1 cellular context compared by ENCODE assay signal in the genomic region with DNA sequence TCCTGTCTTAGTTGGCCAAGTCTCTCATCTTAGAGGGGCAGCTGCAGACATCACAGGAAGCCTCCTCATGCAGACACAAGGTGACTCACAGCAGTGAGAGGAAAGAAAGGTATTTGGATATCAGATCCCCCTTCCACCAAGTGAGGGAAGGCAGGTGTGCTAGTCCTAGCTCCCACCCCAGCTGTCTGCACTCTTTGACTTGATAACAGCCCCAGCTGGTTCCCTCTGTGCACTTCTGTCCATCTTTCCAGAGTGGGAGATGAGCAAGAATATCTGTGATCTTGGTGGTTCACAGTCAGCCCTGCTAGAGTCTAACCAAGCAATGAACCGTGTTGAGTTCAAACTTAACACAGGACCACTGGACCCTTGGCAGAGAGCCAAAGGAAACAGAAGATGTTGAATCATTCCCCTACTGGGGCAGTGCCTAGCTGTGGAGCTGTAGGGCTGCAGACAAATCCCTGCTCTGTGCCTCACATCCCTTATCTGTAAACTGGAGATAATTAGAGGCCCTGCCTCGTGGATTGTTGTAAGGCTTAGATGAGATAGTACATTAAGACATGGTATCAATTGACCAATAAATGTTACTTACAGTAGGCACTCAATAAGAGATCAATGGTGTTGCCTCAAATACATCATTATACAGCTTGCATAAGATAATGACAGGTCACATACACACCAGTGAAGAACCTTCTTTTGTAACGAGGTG.
TF ChIP-seq lines count a peak whose summit lies in the region.

No MANE protein-coding gene starts in this region.

TF ChIP-seq in A549, 52 proteins besides CTCF, POLR2A, EP300 and RAD21 (continued from another document):
- TF ChIP-seq, protein P1, sequence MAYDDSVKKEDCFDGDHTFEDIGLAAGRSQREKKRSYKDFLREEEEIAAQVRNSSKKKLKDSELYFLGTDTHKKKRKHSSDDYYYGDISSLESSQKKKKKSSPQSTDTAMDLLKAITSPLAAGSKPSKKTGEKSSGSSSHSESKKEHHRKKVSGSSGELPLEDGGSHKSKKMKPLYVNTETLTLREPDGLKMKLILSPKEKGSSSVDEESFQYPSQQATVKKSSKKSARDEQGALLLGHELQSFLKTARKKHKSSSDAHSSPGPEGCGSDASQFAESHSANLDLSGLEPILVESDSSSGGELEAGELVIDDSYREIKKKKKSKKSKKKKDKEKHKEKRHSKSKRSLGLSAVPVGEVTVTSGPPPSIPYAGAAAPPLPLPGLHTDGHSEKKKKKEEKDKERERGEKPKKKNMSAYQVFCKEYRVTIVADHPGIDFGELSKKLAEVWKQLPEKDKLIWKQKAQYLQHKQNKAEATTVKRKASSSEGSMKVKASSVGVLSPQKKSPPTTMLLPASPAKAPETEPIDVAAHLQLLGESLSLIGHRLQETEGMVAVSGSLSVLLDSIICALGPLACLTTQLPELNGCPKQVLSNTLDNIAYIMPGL (CRISPR knock-in tag; IDR thresholded peaks at IDR 0.05; ENCODE audit: borderline replicate concordance) = no peak
- TF ChIP-seq, protein P2, sequence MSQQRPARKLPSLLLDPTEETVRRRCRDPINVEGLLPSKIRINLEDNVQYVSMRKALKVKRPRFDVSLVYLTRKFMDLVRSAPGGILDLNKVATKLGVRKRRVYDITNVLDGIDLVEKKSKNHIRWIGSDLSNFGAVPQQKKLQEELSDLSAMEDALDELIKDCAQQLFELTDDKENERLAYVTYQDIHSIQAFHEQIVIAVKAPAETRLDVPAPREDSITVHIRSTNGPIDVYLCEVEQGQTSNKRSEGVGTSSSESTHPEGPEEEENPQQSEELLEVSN (IDR thresholded peaks at IDR 0.05; ENCODE audit: borderline replicate concordance, low read depth) = no peak
- TF ChIP-seq FOSL2 (IDR thresholded peaks at IDR 0.05) = no peak
- TF ChIP-seq FOSL2 (CRISPR knock-in tag; IDR thresholded peaks at IDR 0.05) = peak; percentile 49
- TF ChIP-seq HOXB13 (CRISPR knock-in tag; IDR thresholded peaks at IDR 0.05; ENCODE audit: low read depth) = no peak
- TF ChIP-seq CHD2 (IDR thresholded peaks at IDR 0.05; ENCODE audit: low read length, partially characterized antibody) = no peak
- TF ChIP-seq, protein P3, sequence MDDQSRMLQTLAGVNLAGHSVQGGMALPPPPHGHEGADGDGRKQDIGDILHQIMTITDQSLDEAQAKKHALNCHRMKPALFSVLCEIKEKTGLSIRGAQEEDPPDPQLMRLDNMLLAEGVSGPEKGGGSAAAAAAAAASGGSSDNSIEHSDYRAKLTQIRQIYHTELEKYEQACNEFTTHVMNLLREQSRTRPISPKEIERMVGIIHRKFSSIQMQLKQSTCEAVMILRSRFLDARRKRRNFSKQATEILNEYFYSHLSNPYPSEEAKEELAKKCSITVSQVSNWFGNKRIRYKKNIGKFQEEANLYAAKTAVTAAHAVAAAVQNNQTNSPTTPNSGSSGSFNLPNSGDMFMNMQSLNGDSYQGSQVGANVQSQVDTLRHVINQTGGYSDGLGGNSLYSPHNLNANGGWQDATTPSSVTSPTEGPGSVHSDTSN (IDR thresholded peaks at IDR 0.05) = no peak
- no peak for TF ChIP-seq CBX2 (IDR thresholded peaks at IDR 0.05; ENCODE audit: borderline replicate concordance, low read depth)
- peak; percentile 64 for TF ChIP-seq JUNB (IDR thresholded peaks at IDR 0.05)
- TF ChIP-seq, protein P4, sequence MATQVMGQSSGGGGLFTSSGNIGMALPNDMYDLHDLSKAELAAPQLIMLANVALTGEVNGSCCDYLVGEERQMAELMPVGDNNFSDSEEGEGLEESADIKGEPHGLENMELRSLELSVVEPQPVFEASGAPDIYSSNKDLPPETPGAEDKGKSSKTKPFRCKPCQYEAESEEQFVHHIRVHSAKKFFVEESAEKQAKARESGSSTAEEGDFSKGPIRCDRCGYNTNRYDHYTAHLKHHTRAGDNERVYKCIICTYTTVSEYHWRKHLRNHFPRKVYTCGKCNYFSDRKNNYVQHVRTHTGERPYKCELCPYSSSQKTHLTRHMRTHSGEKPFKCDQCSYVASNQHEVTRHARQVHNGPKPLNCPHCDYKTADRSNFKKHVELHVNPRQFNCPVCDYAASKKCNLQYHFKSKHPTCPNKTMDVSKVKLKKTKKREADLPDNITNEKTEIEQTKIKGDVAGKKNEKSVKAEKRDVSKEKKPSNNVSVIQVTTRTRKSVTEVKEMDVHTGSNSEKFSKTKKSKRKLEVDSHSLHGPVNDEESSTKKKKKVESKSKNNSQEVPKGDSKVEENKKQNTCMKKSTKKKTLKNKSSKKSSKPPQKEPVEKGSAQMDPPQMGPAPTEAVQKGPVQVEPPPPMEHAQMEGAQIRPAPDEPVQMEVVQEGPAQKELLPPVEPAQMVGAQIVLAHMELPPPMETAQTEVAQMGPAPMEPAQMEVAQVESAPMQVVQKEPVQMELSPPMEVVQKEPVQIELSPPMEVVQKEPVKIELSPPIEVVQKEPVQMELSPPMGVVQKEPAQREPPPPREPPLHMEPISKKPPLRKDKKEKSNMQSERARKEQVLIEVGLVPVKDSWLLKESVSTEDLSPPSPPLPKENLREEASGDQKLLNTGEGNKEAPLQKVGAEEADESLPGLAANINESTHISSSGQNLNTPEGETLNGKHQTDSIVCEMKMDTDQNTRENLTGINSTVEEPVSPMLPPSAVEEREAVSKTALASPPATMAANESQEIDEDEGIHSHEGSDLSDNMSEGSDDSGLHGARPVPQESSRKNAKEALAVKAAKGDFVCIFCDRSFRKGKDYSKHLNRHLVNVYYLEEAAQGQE (IDR thresholded peaks at IDR 0.05) = no peak
- TF ChIP-seq GATA3 (IDR thresholded peaks at IDR 0.05; ENCODE audit: borderline replicate concordance) = peak; percentile 32; the same call in 1 of the 2 replicates
- no peak for TF ChIP-seq CHD4 (IDR thresholded peaks at IDR 0.05; ENCODE audit: borderline replicate concordance)
- no peak for TF ChIP-seq RNF2 (IDR thresholded peaks at IDR 0.05; ENCODE audit: borderline replicate concordance, low read depth)
- TF ChIP-seq MAFK (IDR thresholded peaks at IDR 0.05; ENCODE audit: partially characterized antibody) = no peak
- no peak for TF ChIP-seq KDM5A (IDR thresholded peaks at IDR 0.05)
- TF ChIP-seq PHF8 (IDR thresholded peaks at IDR 0.05; ENCODE audit: borderline replicate concordance, low read depth) = no peak
- TF ChIP-seq, protein P5, sequence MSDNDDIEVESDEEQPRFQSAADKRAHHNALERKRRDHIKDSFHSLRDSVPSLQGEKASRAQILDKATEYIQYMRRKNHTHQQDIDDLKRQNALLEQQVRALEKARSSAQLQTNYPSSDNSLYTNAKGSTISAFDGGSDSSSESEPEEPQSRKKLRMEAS (IDR thresholded peaks at IDR 0.05) = peak; percentile 4; the same call in 1 of the 2 replicates
- no peak for TF ChIP-seq EHF (CRISPR knock-in tag; IDR thresholded peaks at IDR 0.05)
